Comparison of ENCODE assay signal across 8 cellular contexts in genomic region chr19:3557461-3558248, GRCh38. TPM values are rescaled to one million over a fixed set of nuclear protein-coding genes. Genes with fewer than 3 reads are reported as not detected.
DNase-seq lines count a peak whose midpoint lies in the region; ATAC-seq and TF ChIP-seq lines count a peak whose summit lies in the region.

TSS of gene MFSD12 (minus strand) at chr19:3557586. CDS start at chr19:3557403, 183 bp downstream.

- WGBS in psoas muscle, 3 donors = 0 to 1% (median 0%) methylated on average over 58 to 81 of the region's 81 CpGs
- WGBS in urinary bladder = under 1% methylated on average over 81 of the region's 81 CpGs

- H3K9me3 ChIP-seq in left ventricle myocardium inferior (replicated peaks) (no peaks in the 10 kb centered on the region), psoas muscle (no peaks in the 10 kb centered on the region)

- peaks cover 44% of the 10 kb centered on the region for H3K4me1 ChIP-seq in left ventricle myocardium inferior
- peaks cover 8% of the 10 kb centered on the region for H3K4me1 ChIP-seq in psoas muscle
- no peaks in the 10 kb centered on the region for H3K4me1 ChIP-seq in urinary bladder (ENCODE audit: insufficient read depth)

- peak; percentile 87 for TF ChIP-seq POLR2A in GM15510 (IDR thresholded peaks at IDR 0.05; ENCODE audit: borderline replicate concordance, extremely low read depth, insufficient read length)

- H3K27me3 ChIP-seq in left ventricle myocardium inferior (ENCODE audit: low read depth) (no peaks in the 10 kb centered on the region), psoas muscle (ENCODE audit: insufficient read depth in 3 of 3, low read length in 2 of 3) (no peaks in the 10 kb centered on the region)

- no peak for TF ChIP-seq CTCF in left ventricle myocardium inferior (IDR thresholded peaks at IDR 0.05; ENCODE audit: borderline replicate concordance)
- no peak for TF ChIP-seq CTCF in psoas muscle (IDR thresholded peaks at IDR 0.05)

- H3K4me3 ChIP-seq in left ventricle myocardium inferior (peak within 1 kb of the TSS; percentile 79), psoas muscle (peak within 1 kb of the TSS; percentile 75), urinary bladder (ENCODE audit: low read depth, low read length) (peak within 1 kb of the TSS; percentile 95)

- intact Hi-C loops in T-helper 1 cell treated with Interleukin-12 subunit alpha and Interleukin-12 subunit beta and Interleukin-4 antibody, amounts not matched to agents 30 ng/mL and 1 ng/mL, for 36 hours (cut with micrococcal nuclease) = loop anchor here (1.0 to 5.0 kb wide), 5 partner anchors 15 to 690 kb away; partner anchors contain the start of genes EEF2, FZR1, HMG20B and YJU2
- intact Hi-C loops in left ventricle myocardium inferior (cut with micrococcal nuclease) (no loop called here), psoas muscle (cut with DNase I) (loop anchor here in 1 of 2 donors (2.0 to 10.0 kb wide), 2 partner anchors 71 to 147 kb away; partner anchors contain the start of genes PIP5K1C and TJP3)

- DNase-seq in NCI-H146 (lab: John Stamatoyannopoulos, UW) (peak; percentile 88), amniotic epithelial cell (ENCODE audit: low read depth) (peak; percentile 88), left ventricle myocardium inferior (peak; percentile 96), psoas muscle (peak; percentile 97 to 98)

- H3K36me3 ChIP-seq in left ventricle myocardium inferior (no peaks in the 10 kb centered on the region), psoas muscle (ENCODE audit: insufficient read depth in 1 of 2, low read depth in 1 of 2) (no peaks in the 10 kb centered on the region), urinary bladder (ENCODE audit: insufficient read depth) (no peaks in the 10 kb centered on the region)

- ATAC-seq in HG02870 (IDR thresholded peaks at IDR 0.05; ENCODE audit: unreplicated experiment) (peak; percentile 69), psoas muscle (peak; percentile 98)

- peak within 1 kb of the TSS; percentile 85 for H3K27ac ChIP-seq in left ventricle myocardium inferior (replicated peaks)
- H3K27ac ChIP-seq in psoas muscle = peak within 1 kb of the TSS; percentile 76
- H3K27ac ChIP-seq in urinary bladder (ENCODE audit: low read depth) = peak within 1 kb of the TSS; percentile 44

RNA-seq across cellular contexts. Expression of gene MFSD12, which starts in this region (rescaled TPM):
- 89.0 and 92.8 TPM in 2 replicates for total RNA-seq in T-helper 1 cell treated with Interleukin-12 subunit alpha and Interleukin-12 subunit beta and Interleukin-4 antibody, amounts not matched to agents 30 ng/mL and 1 ng/mL, for 36 hours
- total RNA-seq in left ventricle myocardium inferior = 23.5 TPM
- 10 to 100 TPM; 16.3 to 25.2 (median 21.5) TPM for total RNA-seq in psoas muscle
- 10 to 100 TPM; 25.6 to 46.6 (median 33.8) TPM for polyA plus RNA-seq in psoas muscle
- total RNA-seq in urinary bladder = 19.3 TPM
- 38.6 TPM for polyA plus RNA-seq in urinary bladder

Comparison
In these comparisons a context has a peak if more than half of its experiments do, and no peak if none do; other contexts are left out.
1. Peak in every context shown above with its lines: DNase-seq, ATAC-seq, H3K4me3 ChIP-seq and H3K27ac ChIP-seq.